ENCODE assay signal across 1 cellular context in the genomic region with DNA sequence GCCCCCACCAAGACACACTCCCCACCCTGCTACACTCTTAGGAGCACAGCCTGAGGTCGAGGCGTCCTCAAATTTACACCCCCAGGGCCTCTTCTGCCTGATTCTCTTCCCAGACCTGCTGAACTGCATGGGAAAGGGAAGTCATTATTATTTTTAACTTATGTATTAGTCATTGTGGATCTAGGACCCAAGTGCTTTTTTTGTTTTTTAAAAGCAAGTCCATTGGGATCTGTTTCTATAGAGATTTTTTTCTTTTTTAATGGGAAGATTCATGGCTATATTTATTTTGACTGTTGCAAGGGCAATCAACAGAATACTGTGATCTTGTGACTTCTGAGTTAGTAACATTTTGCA.
TF ChIP-seq lines count a peak whose summit lies in the region.

No MANE protein-coding gene starts in this region.

TF ChIP-seq in IMR-90, 13 proteins besides CTCF, POLR2A, EP300 and RAD21 (continued from another document):
- no peak for TF ChIP-seq FOS (IDR thresholded peaks at IDR 0.05; ENCODE audit: low read depth, low read length)
- no peak for TF ChIP-seq CHD1 (IDR thresholded peaks at IDR 0.05; ENCODE audit: low read depth, low read length)
